In genomic region chrX:145843196-145843595, GRCh38 we compare ENCODE assay signal across 1 cellular context.
TF ChIP-seq lines count a peak whose summit lies in the region.

No MANE protein-coding gene starts in this region.

TF ChIP-seq in GM23338, 12 proteins besides CTCF, POLR2A, EP300 and RAD21 (continued from another document):
- TF ChIP-seq ZNF462 (CRISPR knock-in tag; IDR thresholded peaks at IDR 0.05) (no peak), JUNB (IDR thresholded peaks at IDR 0.05; ENCODE audit: unreplicated experiment) (no peak), REST (IDR thresholded peaks at IDR 0.05; ENCODE audit: unreplicated experiment) (no peak)
TF ChIP-seq in GM23338: peak in this region for 0.
